ENCODE assay signal across 1 cellular context in the genomic region with DNA sequence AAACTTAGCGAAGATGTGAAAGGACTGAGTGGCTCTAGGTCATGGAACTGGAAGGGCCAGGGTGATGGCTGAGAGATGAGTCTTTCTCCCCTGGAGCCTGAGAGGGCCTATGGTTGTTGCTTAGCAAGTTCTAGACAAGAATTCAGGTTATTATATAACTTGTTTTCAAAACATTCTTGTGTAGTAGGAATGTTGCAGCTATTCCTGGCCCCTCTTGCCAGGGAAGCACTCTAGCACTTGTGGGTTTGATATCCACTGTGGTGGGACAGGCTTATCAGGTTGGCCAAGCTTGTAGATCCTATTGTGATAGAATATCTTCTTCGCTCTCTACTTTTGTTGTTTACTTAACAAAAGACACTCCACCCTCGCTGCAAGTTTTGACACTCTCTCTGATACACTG.
A peak's percentile ranks its signal among the peaks of the same experiment; 100 is the strongest.
TF ChIP-seq lines count a peak whose summit lies in the region.

No MANE protein-coding gene starts in this region.

TF ChIP-seq in K562, 482 proteins besides CTCF, POLR2A, EP300 and RAD21 (continued from another document and continues in another):
- TF ChIP-seq, protein P1, sequence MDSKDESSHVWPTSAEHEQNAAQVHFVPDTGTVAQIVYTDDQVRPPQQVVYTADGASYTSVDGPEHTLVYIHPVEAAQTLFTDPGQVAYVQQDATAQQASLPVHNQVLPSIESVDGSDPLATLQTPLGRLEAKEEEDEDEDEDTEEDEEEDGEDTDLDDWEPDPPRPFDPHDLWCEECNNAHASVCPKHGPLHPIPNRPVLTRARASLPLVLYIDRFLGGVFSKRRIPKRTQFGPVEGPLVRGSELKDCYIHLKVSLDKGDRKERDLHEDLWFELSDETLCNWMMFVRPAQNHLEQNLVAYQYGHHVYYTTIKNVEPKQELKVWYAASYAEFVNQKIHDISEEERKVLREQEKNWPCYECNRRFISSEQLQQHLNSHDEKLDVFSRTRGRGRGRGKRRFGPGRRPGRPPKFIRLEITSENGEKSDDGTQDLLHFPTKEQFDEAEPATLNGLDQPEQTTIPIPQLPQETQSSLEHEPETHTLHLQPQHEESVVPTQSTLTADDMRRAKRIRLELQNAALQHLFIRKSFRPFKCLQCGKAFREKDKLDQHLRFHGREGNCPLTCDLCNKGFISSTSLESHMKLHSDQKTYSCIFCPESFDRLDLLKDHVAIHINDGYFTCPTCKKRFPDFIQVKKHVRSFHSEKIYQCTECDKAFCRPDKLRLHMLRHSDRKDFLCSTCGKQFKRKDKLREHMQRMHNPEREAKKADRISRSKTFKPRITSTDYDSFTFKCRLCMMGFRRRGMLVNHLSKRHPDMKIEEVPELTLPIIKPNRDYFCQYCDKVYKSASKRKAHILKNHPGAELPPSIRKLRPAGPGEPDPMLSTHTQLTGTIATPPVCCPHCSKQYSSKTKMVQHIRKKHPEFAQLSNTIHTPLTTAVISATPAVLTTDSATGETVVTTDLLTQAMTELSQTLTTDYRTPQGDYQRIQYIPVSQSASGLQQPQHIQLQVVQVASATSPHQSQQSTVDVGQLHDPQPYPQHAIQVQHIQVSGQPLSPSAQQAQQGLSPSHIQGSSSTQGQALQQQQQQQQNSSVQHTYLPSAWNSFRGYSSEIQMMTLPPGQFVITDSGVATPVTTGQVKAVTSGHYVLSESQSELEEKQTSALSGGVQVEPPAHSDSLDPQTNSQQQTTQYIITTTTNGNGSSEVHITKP (IDR thresholded peaks at IDR 0.05; ENCODE audit: partially characterized antibody), result no peak
- TF ChIP-seq ARID1B (IDR thresholded peaks at IDR 0.05) (peak; percentile 77), ZNF134 (CRISPR knock-in tag; conservative IDR thresholded peaks at IDR 0.05) (no peak), FOXJ3 (CRISPR knock-in tag; IDR thresholded peaks at IDR 0.05) (no peak), FOXJ2 (tag; IDR thresholded peaks at IDR 0.05) (0 out of 2 replicates have a peak, but pooled peaks have one; percentile 37), TAF9B (IDR thresholded peaks at IDR 0.05; ENCODE audit: partially characterized antibody) (no peak), TEAD1 (CRISPR knock-in tag; IDR thresholded peaks at IDR 0.05) (0 out of 4 replicates have a peak, but pooled peaks of 1 of the 2 experiments have one; percentile 39), CXXC5 (CRISPR knock-in tag; IDR thresholded peaks at IDR 0.05) (no peak), ATF1 (CRISPR knock-in tag; IDR thresholded peaks at IDR 0.05) (no peak), ATF1 (tag; IDR thresholded peaks at IDR 0.05) (no peak), HDAC8 (tag; IDR thresholded peaks at IDR 0.05) (no peak), POLR2AphosphoS5 (IDR thresholded peaks at IDR 0.05; ENCODE audit: control insufficient read depth, insufficient read depth, low read depth, low read length) (no peak), SMC3 (conservative IDR thresholded peaks at IDR 0.05; ENCODE audit: insufficient read depth, low read depth, low read length) (no peak), SNIP1 (IDR thresholded peaks at IDR 0.05; ENCODE audit: low read depth) (no peak), NR2C2 (CRISPR knock-in tag; IDR thresholded peaks at IDR 0.05) (no peak), NR2C2 (tag; IDR thresholded peaks at IDR 0.05) (no peak), BRCA1 (IDR thresholded peaks at IDR 0.05) (no peak), BRCA1 (CRISPR knock-in tag; IDR thresholded peaks at IDR 0.05) (no peak), KAT7 (CRISPR knock-in tag; IDR thresholded peaks at IDR 0.05; ENCODE audit: borderline replicate concordance) (no peak), TBP (optimal IDR thresholded peaks at IDR 0.05; ENCODE audit: low read depth, low read length) (no peak), ZBTB17 (CRISPR knock-in tag; IDR thresholded peaks at IDR 0.05) (no peak), CREM (IDR thresholded peaks at IDR 0.05; ENCODE audit: low read depth) (no peak), ZFX (CRISPR knock-in tag; IDR thresholded peaks at IDR 0.05) (no peak), CBFA2T2 (conservative IDR thresholded peaks at IDR 0.05) (peak; percentile 25; the same call in 1 of the 2 replicates), ZNF444 (CRISPR knock-in tag; IDR thresholded peaks at IDR 0.05) (no peak), MCM7 (IDR thresholded peaks at IDR 0.05) (no peak), SMARCE1 (IDR thresholded peaks at IDR 0.05) (peak; percentile 56; the same call in 1 of the 2 replicates), BMI1 (IDR thresholded peaks at IDR 0.05; ENCODE audit: low read length) (no peak), SAFB2 (IDR thresholded peaks at IDR 0.05; ENCODE audit: borderline replicate concordance, low read depth, low read length, severe bottlenecking) (no peak)
- TF ChIP-seq, protein P2, sequence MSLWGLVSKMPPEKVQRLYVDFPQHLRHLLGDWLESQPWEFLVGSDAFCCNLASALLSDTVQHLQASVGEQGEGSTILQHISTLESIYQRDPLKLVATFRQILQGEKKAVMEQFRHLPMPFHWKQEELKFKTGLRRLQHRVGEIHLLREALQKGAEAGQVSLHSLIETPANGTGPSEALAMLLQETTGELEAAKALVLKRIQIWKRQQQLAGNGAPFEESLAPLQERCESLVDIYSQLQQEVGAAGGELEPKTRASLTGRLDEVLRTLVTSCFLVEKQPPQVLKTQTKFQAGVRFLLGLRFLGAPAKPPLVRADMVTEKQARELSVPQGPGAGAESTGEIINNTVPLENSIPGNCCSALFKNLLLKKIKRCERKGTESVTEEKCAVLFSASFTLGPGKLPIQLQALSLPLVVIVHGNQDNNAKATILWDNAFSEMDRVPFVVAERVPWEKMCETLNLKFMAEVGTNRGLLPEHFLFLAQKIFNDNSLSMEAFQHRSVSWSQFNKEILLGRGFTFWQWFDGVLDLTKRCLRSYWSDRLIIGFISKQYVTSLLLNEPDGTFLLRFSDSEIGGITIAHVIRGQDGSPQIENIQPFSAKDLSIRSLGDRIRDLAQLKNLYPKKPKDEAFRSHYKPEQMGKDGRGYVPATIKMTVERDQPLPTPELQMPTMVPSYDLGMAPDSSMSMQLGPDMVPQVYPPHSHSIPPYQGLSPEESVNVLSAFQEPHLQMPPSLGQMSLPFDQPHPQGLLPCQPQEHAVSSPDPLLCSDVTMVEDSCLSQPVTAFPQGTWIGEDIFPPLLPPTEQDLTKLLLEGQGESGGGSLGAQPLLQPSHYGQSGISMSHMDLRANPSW (CRISPR knock-in tag; IDR thresholded peaks at IDR 0.05), result no peak
- TF ChIP-seq, protein P3, sequence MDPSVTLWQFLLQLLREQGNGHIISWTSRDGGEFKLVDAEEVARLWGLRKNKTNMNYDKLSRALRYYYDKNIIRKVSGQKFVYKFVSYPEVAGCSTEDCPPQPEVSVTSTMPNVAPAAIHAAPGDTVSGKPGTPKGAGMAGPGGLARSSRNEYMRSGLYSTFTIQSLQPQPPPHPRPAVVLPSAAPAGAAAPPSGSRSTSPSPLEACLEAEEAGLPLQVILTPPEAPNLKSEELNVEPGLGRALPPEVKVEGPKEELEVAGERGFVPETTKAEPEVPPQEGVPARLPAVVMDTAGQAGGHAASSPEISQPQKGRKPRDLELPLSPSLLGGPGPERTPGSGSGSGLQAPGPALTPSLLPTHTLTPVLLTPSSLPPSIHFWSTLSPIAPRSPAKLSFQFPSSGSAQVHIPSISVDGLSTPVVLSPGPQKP (CRISPR knock-in tag; IDR thresholded peaks at IDR 0.05), result no peak
- TF ChIP-seq, protein P4, sequence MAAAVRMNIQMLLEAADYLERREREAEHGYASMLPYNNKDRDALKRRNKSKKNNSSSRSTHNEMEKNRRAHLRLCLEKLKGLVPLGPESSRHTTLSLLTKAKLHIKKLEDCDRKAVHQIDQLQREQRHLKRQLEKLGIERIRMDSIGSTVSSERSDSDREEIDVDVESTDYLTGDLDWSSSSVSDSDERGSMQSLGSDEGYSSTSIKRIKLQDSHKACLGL (CRISPR knock-in tag; IDR thresholded peaks at IDR 0.05; ENCODE audit: borderline replicate concordance, poor library complexity, severe bottlenecking), result no peak
- TF ChIP-seq, protein P5, sequence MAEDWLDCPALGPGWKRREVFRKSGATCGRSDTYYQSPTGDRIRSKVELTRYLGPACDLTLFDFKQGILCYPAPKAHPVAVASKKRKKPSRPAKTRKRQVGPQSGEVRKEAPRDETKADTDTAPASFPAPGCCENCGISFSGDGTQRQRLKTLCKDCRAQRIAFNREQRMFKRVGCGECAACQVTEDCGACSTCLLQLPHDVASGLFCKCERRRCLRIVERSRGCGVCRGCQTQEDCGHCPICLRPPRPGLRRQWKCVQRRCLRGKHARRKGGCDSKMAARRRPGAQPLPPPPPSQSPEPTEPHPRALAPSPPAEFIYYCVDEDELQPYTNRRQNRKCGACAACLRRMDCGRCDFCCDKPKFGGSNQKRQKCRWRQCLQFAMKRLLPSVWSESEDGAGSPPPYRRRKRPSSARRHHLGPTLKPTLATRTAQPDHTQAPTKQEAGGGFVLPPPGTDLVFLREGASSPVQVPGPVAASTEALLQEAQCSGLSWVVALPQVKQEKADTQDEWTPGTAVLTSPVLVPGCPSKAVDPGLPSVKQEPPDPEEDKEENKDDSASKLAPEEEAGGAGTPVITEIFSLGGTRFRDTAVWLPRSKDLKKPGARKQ (CRISPR knock-in tag; IDR thresholded peaks at IDR 0.05), result no peak
- TF ChIP-seq, protein P6, sequence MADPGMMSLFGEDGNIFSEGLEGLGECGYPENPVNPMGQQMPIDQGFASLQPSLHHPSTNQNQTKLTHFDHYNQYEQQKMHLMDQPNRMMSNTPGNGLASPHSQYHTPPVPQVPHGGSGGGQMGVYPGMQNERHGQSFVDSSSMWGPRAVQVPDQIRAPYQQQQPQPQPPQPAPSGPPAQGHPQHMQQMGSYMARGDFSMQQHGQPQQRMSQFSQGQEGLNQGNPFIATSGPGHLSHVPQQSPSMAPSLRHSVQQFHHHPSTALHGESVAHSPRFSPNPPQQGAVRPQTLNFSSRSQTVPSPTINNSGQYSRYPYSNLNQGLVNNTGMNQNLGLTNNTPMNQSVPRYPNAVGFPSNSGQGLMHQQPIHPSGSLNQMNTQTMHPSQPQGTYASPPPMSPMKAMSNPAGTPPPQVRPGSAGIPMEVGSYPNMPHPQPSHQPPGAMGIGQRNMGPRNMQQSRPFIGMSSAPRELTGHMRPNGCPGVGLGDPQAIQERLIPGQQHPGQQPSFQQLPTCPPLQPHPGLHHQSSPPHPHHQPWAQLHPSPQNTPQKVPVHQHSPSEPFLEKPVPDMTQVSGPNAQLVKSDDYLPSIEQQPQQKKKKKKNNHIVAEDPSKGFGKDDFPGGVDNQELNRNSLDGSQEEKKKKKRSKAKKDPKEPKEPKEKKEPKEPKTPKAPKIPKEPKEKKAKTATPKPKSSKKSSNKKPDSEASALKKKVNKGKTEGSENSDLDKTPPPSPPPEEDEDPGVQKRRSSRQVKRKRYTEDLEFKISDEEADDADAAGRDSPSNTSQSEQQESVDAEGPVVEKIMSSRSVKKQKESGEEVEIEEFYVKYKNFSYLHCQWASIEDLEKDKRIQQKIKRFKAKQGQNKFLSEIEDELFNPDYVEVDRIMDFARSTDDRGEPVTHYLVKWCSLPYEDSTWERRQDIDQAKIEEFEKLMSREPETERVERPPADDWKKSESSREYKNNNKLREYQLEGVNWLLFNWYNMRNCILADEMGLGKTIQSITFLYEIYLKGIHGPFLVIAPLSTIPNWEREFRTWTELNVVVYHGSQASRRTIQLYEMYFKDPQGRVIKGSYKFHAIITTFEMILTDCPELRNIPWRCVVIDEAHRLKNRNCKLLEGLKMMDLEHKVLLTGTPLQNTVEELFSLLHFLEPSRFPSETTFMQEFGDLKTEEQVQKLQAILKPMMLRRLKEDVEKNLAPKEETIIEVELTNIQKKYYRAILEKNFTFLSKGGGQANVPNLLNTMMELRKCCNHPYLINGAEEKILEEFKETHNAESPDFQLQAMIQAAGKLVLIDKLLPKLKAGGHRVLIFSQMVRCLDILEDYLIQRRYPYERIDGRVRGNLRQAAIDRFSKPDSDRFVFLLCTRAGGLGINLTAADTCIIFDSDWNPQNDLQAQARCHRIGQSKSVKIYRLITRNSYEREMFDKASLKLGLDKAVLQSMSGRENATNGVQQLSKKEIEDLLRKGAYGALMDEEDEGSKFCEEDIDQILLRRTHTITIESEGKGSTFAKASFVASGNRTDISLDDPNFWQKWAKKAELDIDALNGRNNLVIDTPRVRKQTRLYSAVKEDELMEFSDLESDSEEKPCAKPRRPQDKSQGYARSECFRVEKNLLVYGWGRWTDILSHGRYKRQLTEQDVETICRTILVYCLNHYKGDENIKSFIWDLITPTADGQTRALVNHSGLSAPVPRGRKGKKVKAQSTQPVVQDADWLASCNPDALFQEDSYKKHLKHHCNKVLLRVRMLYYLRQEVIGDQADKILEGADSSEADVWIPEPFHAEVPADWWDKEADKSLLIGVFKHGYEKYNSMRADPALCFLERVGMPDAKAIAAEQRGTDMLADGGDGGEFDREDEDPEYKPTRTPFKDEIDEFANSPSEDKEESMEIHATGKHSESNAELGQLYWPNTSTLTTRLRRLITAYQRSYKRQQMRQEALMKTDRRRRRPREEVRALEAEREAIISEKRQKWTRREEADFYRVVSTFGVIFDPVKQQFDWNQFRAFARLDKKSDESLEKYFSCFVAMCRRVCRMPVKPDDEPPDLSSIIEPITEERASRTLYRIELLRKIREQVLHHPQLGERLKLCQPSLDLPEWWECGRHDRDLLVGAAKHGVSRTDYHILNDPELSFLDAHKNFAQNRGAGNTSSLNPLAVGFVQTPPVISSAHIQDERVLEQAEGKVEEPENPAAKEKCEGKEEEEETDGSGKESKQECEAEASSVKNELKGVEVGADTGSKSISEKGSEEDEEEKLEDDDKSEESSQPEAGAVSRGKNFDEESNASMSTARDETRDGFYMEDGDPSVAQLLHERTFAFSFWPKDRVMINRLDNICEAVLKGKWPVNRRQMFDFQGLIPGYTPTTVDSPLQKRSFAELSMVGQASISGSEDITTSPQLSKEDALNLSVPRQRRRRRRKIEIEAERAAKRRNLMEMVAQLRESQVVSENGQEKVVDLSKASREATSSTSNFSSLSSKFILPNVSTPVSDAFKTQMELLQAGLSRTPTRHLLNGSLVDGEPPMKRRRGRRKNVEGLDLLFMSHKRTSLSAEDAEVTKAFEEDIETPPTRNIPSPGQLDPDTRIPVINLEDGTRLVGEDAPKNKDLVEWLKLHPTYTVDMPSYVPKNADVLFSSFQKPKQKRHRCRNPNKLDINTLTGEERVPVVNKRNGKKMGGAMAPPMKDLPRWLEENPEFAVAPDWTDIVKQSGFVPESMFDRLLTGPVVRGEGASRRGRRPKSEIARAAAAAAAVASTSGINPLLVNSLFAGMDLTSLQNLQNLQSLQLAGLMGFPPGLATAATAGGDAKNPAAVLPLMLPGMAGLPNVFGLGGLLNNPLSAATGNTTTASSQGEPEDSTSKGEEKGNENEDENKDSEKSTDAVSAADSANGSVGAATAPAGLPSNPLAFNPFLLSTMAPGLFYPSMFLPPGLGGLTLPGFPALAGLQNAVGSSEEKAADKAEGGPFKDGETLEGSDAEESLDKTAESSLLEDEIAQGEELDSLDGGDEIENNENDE (IDR thresholded peaks at IDR 0.05; ENCODE audit: low read depth, low read length), result no peak
- TF ChIP-seq, protein P7, sequence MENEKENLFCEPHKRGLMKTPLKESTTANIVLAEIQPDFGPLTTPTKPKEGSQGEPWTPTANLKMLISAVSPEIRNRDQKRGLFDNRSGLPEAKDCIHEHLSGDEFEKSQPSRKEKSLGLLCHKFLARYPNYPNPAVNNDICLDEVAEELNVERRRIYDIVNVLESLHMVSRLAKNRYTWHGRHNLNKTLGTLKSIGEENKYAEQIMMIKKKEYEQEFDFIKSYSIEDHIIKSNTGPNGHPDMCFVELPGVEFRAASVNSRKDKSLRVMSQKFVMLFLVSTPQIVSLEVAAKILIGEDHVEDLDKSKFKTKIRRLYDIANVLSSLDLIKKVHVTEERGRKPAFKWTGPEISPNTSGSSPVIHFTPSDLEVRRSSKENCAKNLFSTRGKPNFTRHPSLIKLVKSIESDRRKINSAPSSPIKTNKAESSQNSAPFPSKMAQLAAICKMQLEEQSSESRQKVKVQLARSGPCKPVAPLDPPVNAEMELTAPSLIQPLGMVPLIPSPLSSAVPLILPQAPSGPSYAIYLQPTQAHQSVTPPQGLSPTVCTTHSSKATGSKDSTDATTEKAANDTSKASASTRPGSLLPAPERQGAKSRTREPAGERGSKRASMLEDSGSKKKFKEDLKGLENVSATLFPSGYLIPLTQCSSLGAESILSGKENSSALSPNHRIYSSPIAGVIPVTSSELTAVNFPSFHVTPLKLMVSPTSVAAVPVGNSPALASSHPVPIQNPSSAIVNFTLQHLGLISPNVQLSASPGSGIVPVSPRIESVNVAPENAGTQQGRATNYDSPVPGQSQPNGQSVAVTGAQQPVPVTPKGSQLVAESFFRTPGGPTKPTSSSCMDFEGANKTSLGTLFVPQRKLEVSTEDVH (IDR thresholded peaks at IDR 0.05; ENCODE audit: low read depth, partially characterized antibody), result no peak
